Comparison of ENCODE assay signal across 1 cellular context in the genomic region with DNA sequence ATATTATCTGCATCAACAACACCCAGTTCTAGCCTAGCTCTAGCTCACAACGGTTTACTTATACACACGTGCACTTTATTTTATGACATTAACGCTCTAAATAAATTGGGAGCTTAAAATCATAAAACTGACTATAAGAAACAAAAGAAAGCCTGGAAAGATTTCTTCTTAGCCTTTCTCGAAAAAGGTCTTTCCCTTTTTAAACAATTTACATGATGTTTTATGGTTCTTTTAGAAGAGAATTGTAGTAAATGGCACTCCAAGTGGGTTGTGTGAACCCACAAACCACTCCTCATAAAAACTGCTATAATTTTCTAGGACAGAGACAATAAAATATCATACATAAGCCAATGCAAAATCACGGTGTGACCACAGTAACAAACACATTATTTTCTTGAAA.
TF ChIP-seq lines count a peak whose summit lies in the region.

No MANE protein-coding gene starts in this region.

TF ChIP-seq in HEK293, 187 proteins besides CTCF, POLR2A, EP300 and RAD21 (continued from another document):
- TF ChIP-seq ZBTB20 (tag by site-specific recombination; IDR thresholded peaks at IDR 0.05) (no peak), ZNF624 (tag by site-specific recombination; IDR thresholded peaks at IDR 0.05) (no peak)
- TF ChIP-seq, protein P1, sequence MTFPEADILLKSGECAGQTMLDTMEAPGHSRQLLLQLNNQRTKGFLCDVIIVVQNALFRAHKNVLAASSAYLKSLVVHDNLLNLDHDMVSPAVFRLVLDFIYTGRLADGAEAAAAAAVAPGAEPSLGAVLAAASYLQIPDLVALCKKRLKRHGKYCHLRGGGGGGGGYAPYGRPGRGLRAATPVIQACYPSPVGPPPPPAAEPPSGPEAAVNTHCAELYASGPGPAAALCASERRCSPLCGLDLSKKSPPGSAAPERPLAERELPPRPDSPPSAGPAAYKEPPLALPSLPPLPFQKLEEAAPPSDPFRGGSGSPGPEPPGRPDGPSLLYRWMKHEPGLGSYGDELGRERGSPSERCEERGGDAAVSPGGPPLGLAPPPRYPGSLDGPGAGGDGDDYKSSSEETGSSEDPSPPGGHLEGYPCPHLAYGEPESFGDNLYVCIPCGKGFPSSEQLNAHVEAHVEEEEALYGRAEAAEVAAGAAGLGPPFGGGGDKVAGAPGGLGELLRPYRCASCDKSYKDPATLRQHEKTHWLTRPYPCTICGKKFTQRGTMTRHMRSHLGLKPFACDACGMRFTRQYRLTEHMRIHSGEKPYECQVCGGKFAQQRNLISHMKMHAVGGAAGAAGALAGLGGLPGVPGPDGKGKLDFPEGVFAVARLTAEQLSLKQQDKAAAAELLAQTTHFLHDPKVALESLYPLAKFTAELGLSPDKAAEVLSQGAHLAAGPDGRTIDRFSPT (tag by site-specific recombination; IDR thresholded peaks at IDR 0.05): no peak
TF ChIP-seq in HEK293: peak in this region for 2.
